ENCODE assay signal across 13 cellular contexts in genomic region chr20:51461306-51461705, GRCh38.
DNase-seq lines count a peak whose midpoint lies in the region; ATAC-seq and FAIRE-seq lines count a peak whose summit lies in the region.
"Had no signal": no experiment of that assay in that cellular context is flagged by ENCODE, and none has a peak within 500 bp of the region (broad histone marks: within the 10 kb centered on the region; RNA-seq: fewer than 3 reads in every experiment).

No MANE protein-coding gene starts in this region.

- H3K27me3 ChIP-seq in BLaER1 treated with 17β-estradiol and CSF1 and Interleukin-3, amounts not matched to agents 10 nM and 100 nM: no peaks in the 10 kb centered on the region
- peaks cover 25% of the 10 kb centered on the region for H3K27me3 ChIP-seq in SJCRH30
- H3K27me3 ChIP-seq: MG63 had no signal

- no peak for FAIRE-seq in frontal cortex (lab: Jason Lieb, UNC)

- H3K4me3 ChIP-seq in BLaER1 treated with 17β-estradiol and CSF1 and Interleukin-3, amounts not matched to agents 10 nM and 100 nM: no peak overlapping the region
- no peak overlapping the region for H3K4me3 ChIP-seq in SJCRH30
- H3K4me3 ChIP-seq: MG63 had no signal

- H3K27me3 Mint-ChIP-seq in T-helper 17 cell: no peaks in the 10 kb centered on the region

- H3K36me3 ChIP-seq in BLaER1 treated with 17β-estradiol and CSF1 and Interleukin-3, amounts not matched to agents 10 nM and 100 nM: peaks cover 0 to 36% (median 0%) of the 10 kb centered on the region in 11 experiments; a peak in 9 of 22 replicates
- no peaks in the 10 kb centered on the region for H3K36me3 ChIP-seq in SJCRH30
- H3K36me3 ChIP-seq: MG63 had no signal

- H3K36me3 Mint-ChIP-seq in T-helper 17 cell (ENCODE audit: low read depth): peaks cover 9% of the 10 kb centered on the region

- no peak for DNase-seq in T-helper 17 cell
- DNase-seq in frontal cortex (ENCODE audit: low spot score in 2 of 2): no peak
- no peak for DNase-seq in kidney tubule cell (ENCODE audit: low spot score)
- no peak for DNase-seq in SJCRH30
- no peak for DNase-seq in OCI-M1 (lab: John Stamatoyannopoulos, UW)
- DNase-seq: left colon, MG63, NCI-H526 treated with DMSO at 0.1 percent for 48 hours had no signal

- H3K27ac Mint-ChIP-seq in T-helper 17 cell: peak overlapping the region; percentile 19
- H3K27ac Mint-ChIP-seq: T-helper 2 cell treated with Interferon-gamma antibody and Interleukin-4, amounts not matched to agents 5 μg/mL and 100 μg/mL, for 36 hours had no signal

- H3K9me3 ChIP-seq in BLaER1 treated with 17β-estradiol and CSF1 and Interleukin-3, amounts not matched to agents 10 nM and 100 nM (replicated peaks in 1 of 11): no peaks in the 10 kb centered on the region
- H3K9me3 ChIP-seq in T-helper 17 cell (ENCODE audit: control insufficient read depth, low read length, poor library complexity, severe bottlenecking) (no peaks in the 10 kb centered on the region), SJCRH30 (replicated peaks) (peaks cover 3% of the 10 kb centered on the region; the same call in 1 of the 2 replicates)
- H3K9me3 ChIP-seq: MG63 had no signal

- peaks cover 21% of the 10 kb centered on the region for H3K4me1 Mint-ChIP-seq in T-helper 17 cell

- H3K4me3 Mint-ChIP-seq in T-helper 17 cell: no peak overlapping the region
- H3K4me3 Mint-ChIP-seq: T-helper 2 cell treated with Interferon-gamma antibody and Interleukin-4, amounts not matched to agents 5 μg/mL and 100 μg/mL, for 36 hours had no signal

- peak; percentile 24 for ATAC-seq in GM21447 (IDR thresholded peaks at IDR 0.05; ENCODE audit: unreplicated experiment)
- peak; percentile 12 for ATAC-seq in HG03432 (IDR thresholded peaks at IDR 0.05; ENCODE audit: unreplicated experiment)
- no peak for ATAC-seq in T-helper 17 cell
- ATAC-seq: HCT116, left colon had no signal

- H3K9ac ChIP-seq in BLaER1 treated with 17β-estradiol and CSF1 and Interleukin-3, amounts not matched to agents 10 nM and 100 nM: no peak overlapping the region

- no peak overlapping the region for H3K27ac ChIP-seq in BLaER1 treated with 17β-estradiol and CSF1 and Interleukin-3, amounts not matched to agents 10 nM and 100 nM
- no peak overlapping the region for H3K27ac ChIP-seq in SJCRH30

- peaks cover 0 to 11% (median 0%) of the 10 kb centered on the region in 11 experiments; a peak in 5 of 22 replicates for H4K20me1 ChIP-seq in BLaER1 treated with 17β-estradiol and CSF1 and Interleukin-3, amounts not matched to agents 10 nM and 100 nM

- H3K4me2 ChIP-seq in BLaER1 treated with 17β-estradiol and CSF1 and Interleukin-3, amounts not matched to agents 10 nM and 100 nM: peak overlapping the region in 7 of 11 experiments; percentile 4 to 41 (median 12); a peak in 4 of 22 replicates

- peaks cover 17 to 38% (median 36%) of the 10 kb centered on the region in 10 experiments for H3K4me1 ChIP-seq in BLaER1 treated with 17β-estradiol and CSF1 and Interleukin-3, amounts not matched to agents 10 nM and 100 nM
- H3K4me1 ChIP-seq in SJCRH30: peaks cover 5% of the 10 kb centered on the region
